Comparison of ENCODE assay signal across 24 cellular contexts in genomic region chr22:47171441-47172221, GRCh38.
DNase-seq lines count a peak whose midpoint lies in the region; ATAC-seq and TF ChIP-seq lines count a peak whose summit lies in the region.
"Had no signal": no experiment of that assay in that cellular context is flagged by ENCODE, and none has a peak within 500 bp of the region (broad histone marks: within the 10 kb centered on the region; RNA-seq: fewer than 3 reads in every experiment).

No MANE protein-coding gene starts in this region.

- H3K4me1 ChIP-seq in Peyer's patch (no peaks in the 10 kb centered on the region), lower lobe of right lung (peaks cover 13% of the 10 kb centered on the region), suprapubic skin (no peaks in the 10 kb centered on the region)
- H3K4me1 ChIP-seq: ascending aorta had no signal

- in situ Hi-C loops in G401 (cut with HindIII; ENCODE audit: low sequenced_read_pairs) = no loop called here

- intact Hi-C loops in lower lobe of right lung (cut with DNase I) = no loop called here

- no peak for ATAC-seq in lower lobe of right lung
- ATAC-seq: effector memory CD8-positive, alpha-beta T cell; gastroesophageal sphincter had no signal

- H3K9me3 ChIP-seq in Peyer's patch (no peaks in the 10 kb centered on the region), lower lobe of right lung (no peaks in the 10 kb centered on the region), suprapubic skin (no peaks in the 10 kb centered on the region)
- H3K9me3 ChIP-seq: esophagus squamous epithelium, gastroesophageal sphincter had no signal

- H3K27ac ChIP-seq in Peyer's patch (no peak overlapping the region), lower lobe of right lung (no peak overlapping the region), suprapubic skin (no peak overlapping the region)
- H3K27ac ChIP-seq: ascending aorta, esophagus squamous epithelium, gastroesophageal sphincter had no signal

- no peak for TF ChIP-seq CTCF in Peyer's patch (IDR thresholded peaks at IDR 0.05)
- no peak for TF ChIP-seq CTCF in lower lobe of right lung (IDR thresholded peaks at IDR 0.05)
- TF ChIP-seq CTCF in suprapubic skin (IDR thresholded peaks at IDR 0.05) = no peak

- no peak for TF ChIP-seq EP300 in suprapubic skin (IDR thresholded peaks at IDR 0.05)

- no peak overlapping the region for H3K4me3 ChIP-seq in Peyer's patch
- no peak overlapping the region for H3K4me3 ChIP-seq in lower lobe of right lung
- no peak overlapping the region for H3K4me3 ChIP-seq in suprapubic skin
- H3K4me3 ChIP-seq: ascending aorta, esophagus squamous epithelium, gastroesophageal sphincter had no signal

- peak; percentile 9 for DNase-seq in activated naive CD4-positive, alpha-beta T cell treated with anti-CD3 and anti-CD28 coated beads, Interleukin-2, amount 50 U/mL, for 16 hours
- no peak for DNase-seq in activated naive CD4-positive, alpha-beta T cell (lab: John Stamatoyannopoulos, UW)
- DNase-seq in Peyer's patch (peak in 2 of 3 donors; percentile 25 to 43), lower lobe of right lung (peak; percentile 29), suprapubic skin (ENCODE audit: low spot score in 2 of 2) (peak; percentile 60 to 62), kidney glomerular epithelial cell (lab: John Stamatoyannopoulos, UW) (no peak), G401 (ENCODE audit: low spot score) (no peak), globus pallidus (ENCODE audit: low spot score) (no peak)
- DNase-seq: ACHN; activated CD4-positive, alpha-beta T cell treated with anti-CD3 and anti-CD28 coated beads for 4 hours; activated gamma-delta T cell; CD4-positive, CD25-positive, alpha-beta regulatory T cell; cerebellar nuclear complex; effector memory CD8-positive, alpha-beta T cell; esophagus squamous epithelium; GDM1; GOT3; KBM-7; NCI-H146; NCI-H2171; NCI-H526; substantia nigra had no signal

- H3K27me3 ChIP-seq in Peyer's patch (no peaks in the 10 kb centered on the region), lower lobe of right lung (ENCODE audit: low read depth) (no peaks in the 10 kb centered on the region), suprapubic skin (no peaks in the 10 kb centered on the region)
- H3K27me3 ChIP-seq: ascending aorta, esophagus squamous epithelium, gastroesophageal sphincter had no signal

- TF ChIP-seq POLR2A in Peyer's patch (IDR thresholded peaks at IDR 0.05) (no peak), suprapubic skin (IDR thresholded peaks at IDR 0.05) (no peak)

- peaks cover 0 to 15% (median 0%) of the 10 kb centered on the region in 3 donors for H3K36me3 ChIP-seq in Peyer's patch
- peaks cover 10% of the 10 kb centered on the region for H3K36me3 ChIP-seq in lower lobe of right lung
- peaks cover 38% of the 10 kb centered on the region for H3K36me3 ChIP-seq in suprapubic skin

- WGBS in suprapubic skin = 93% methylated on average over 3 of the region's 20 CpGs

Comparison
In these comparisons a context has a peak if more than half of its experiments do, and no peak if none do; other contexts are left out.
1. DNase-seq: peak in activated naive CD4-positive, alpha-beta T cell treated with anti-CD3 and anti-CD28 coated beads, Interleukin-2, amount 50 U/mL, for 16 hours (single experiment), Peyer's patch (2 of 3), lower lobe of right lung (single experiment) and suprapubic skin (2 of 2); none in activated naive CD4-positive, alpha-beta T cell (0 of 4), kidney glomerular epithelial cell (single experiment), G401 (single experiment) and globus pallidus (single experiment).